13 cellular contexts compared by ENCODE assay signal in the genomic region with DNA sequence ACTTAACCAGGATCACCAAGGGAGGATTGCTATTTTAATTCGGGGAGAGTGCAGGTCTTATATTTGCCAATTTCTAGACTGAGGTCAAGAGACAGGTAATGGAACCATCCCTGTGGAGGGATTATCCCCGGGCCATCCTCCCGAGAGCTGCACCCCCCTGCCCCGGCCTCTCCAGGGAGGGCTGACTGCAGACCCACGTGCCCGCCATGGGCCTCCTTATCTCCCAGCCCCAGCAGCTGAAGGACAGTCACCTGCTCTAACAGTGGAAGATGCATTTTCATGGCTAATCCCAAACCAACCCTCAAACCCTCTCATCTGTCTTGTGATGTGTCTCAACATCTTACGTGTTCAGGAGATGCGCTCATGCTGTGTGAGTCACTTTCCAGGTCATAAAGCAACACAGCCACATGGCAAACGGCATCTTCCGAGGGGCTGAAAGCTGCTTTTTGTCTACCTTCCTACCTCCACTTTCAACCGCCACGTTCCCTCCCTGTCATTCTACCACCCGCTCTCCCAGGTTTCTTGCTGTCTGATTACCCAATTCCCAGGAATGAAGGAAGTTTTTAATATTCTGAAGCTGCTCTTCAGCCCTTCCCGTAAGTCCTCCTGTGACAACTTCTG. TPM values are rescaled to one million over a fixed set of nuclear protein-coding genes. Genes with fewer than 3 reads are reported as not detected.
DNase-seq lines count a peak whose midpoint lies in the region; ATAC-seq, FAIRE-seq and TF ChIP-seq lines count a peak whose summit lies in the region.
"Had no signal": no experiment of that assay in that cellular context is flagged by ENCODE, and none has a peak within 500 bp of the region (broad histone marks: within the 10 kb centered on the region; RNA-seq: fewer than 3 reads in every experiment).

No MANE protein-coding gene starts in this region.

- H3K36me3 Mint-ChIP-seq in astrocyte (ENCODE audit: low read depth, unreplicated experiment) (peaks cover 2% of the 10 kb centered on the region), naive B cell (peaks cover 5 to 7% of the 10 kb centered on the region in 2 donors)

- H3K27me3 Mint-ChIP-seq in astrocyte (ENCODE audit: low read depth, unreplicated experiment) (no peaks in the 10 kb centered on the region), naive B cell (no peaks in the 10 kb centered on the region)

- TF ChIP-seq CTCF in HCT116 (IDR thresholded peaks at IDR 0.05 in 2 of 3, conservative IDR thresholded peaks at IDR 0.05 in 1 of 3; ENCODE audit: borderline replicate concordance in 1 of 3, insufficient read depth in 1 of 3, low read depth in 2 of 3, low read length in 2 of 3): no peak
- TF ChIP-seq CTCF in astrocyte (IDR thresholded peaks at IDR 0.05; ENCODE audit: insufficient read depth, low read depth, low read length): no peak

- peak overlapping the region in 10 of 11 experiments; percentile 42 to 89 (median 64); a peak in 14 of 22 replicates for H3K27ac ChIP-seq in BLaER1 treated with 17β-estradiol and CSF1 and Interleukin-3, amounts not matched to agents 10 nM and 100 nM
- H3K27ac ChIP-seq in HCT116 (ENCODE audit: low read depth, low read length) (peak overlapping the region; percentile 49; the same call in 1 of the 2 replicates), astrocyte (ENCODE audit: low read depth, low read length) (peak overlapping the region; percentile 47)
- H3K27ac ChIP-seq: KMS-11, Peyer's patch had no signal

- H3K9me3 Mint-ChIP-seq in astrocyte (ENCODE audit: unreplicated experiment) (peaks cover 3% of the 10 kb centered on the region), naive B cell (no peaks in the 10 kb centered on the region)

- TF ChIP-seq POLR2A in HCT116 (IDR thresholded peaks at IDR 0.05; ENCODE audit: borderline replicate concordance, extremely low read depth, insufficient read depth, insufficient read length): no peak

- H3K4me3 Mint-ChIP-seq in astrocyte (ENCODE audit: unreplicated experiment) (no peak overlapping the region), naive B cell (no peak overlapping the region)

- H3K4me3 ChIP-seq in BLaER1 treated with 17β-estradiol and CSF1 and Interleukin-3, amounts not matched to agents 10 nM and 100 nM: no peak overlapping the region
- H3K4me3 ChIP-seq in HCT116 (replicated peaks in 1 of 2; ENCODE audit: low read depth in 1 of 2, low read length in 2 of 2): peak overlapping the region in 1 of 2 experiments; percentile 30; a peak in 1 of 4 replicates
- H3K4me3 ChIP-seq in astrocyte (ENCODE audit: insufficient read depth, low read depth, low read length): no peak overlapping the region
- H3K4me3 ChIP-seq: Peyer's patch had no signal

- peaks cover 0 to 92% (median 31%) of the 10 kb centered on the region in 11 experiments; a peak in 14 of 22 replicates for H4K20me1 ChIP-seq in BLaER1 treated with 17β-estradiol and CSF1 and Interleukin-3, amounts not matched to agents 10 nM and 100 nM
- H4K20me1 ChIP-seq in HCT116 (ENCODE audit: insufficient read depth): no peaks in the 10 kb centered on the region
- no peaks in the 10 kb centered on the region for H4K20me1 ChIP-seq in astrocyte (ENCODE audit: insufficient read depth, low read length)

- H2AFZ ChIP-seq in HCT116 (ENCODE audit: low read depth, low read length, poor library complexity, severe bottlenecking): no peak overlapping the region
- no peak overlapping the region for H2AFZ ChIP-seq in astrocyte (ENCODE audit: low read depth, low read length)

- RAD21 ChIA-PET in HCT116 (lab: Charles Lee; ENCODE audit: low non-redundant PET in 1 of 2, low total read pairs in 2 of 2, uncharacterized antibody in 2 of 2, unreplicated experiment in 2 of 2): no interaction called here

- H3K9me3 ChIP-seq in BLaER1 treated with 17β-estradiol and CSF1 and Interleukin-3, amounts not matched to agents 10 nM and 100 nM (replicated peaks in 1 of 11): peaks cover 0 to 7% (median 5%) of the 10 kb centered on the region in 11 experiments; a peak in 12 of 22 replicates
- no peaks in the 10 kb centered on the region for H3K9me3 ChIP-seq in HCT116 (ENCODE audit: control insufficient read depth in 1 of 2, insufficient read depth in 1 of 2, low read depth in 1 of 2, low read length in 2 of 2)
- H3K9me3 ChIP-seq in astrocyte (ENCODE audit: insufficient read depth, low read depth, low read length): no peaks in the 10 kb centered on the region
- H3K9me3 ChIP-seq: Peyer's patch had no signal

- H3K4me1 Mint-ChIP-seq in astrocyte (ENCODE audit: low read depth, unreplicated experiment) (peaks cover 4% of the 10 kb centered on the region), naive B cell (peaks cover 32 to 59% (median 59%) of the 10 kb centered on the region in 3 donors)

- H3K27ac Mint-ChIP-seq in astrocyte (ENCODE audit: unreplicated experiment): peak overlapping the region; percentile 20
- peak overlapping the region in 4 of 6 donors; percentile 37 to 96 (median 56) for H3K27ac Mint-ChIP-seq in naive B cell

- H3K4me1 ChIP-seq in BLaER1 treated with 17β-estradiol and CSF1 and Interleukin-3, amounts not matched to agents 10 nM and 100 nM: peaks cover 41 to 93% (median 82%) of the 10 kb centered on the region in 10 experiments
- H3K4me1 ChIP-seq in HCT116 (ENCODE audit: control insufficient read depth in 1 of 2, insufficient read depth in 2 of 2, low read length in 2 of 2) (peaks cover 36 to 43% of the 10 kb centered on the region in 2 experiments), astrocyte (ENCODE audit: insufficient read depth, low read length) (peaks cover 17% of the 10 kb centered on the region)

- H3K79me2 ChIP-seq in HCT116 (ENCODE audit: insufficient read depth, low read length): peaks cover 39% of the 10 kb centered on the region
- H3K79me2 ChIP-seq in astrocyte (ENCODE audit: insufficient read depth, low read length): peaks cover 10% of the 10 kb centered on the region

- intact Hi-C loops in HCT116 (cut with micrococcal nuclease): no loop called here

- TF ChIP-seq RAD21 in HCT116 (IDR thresholded peaks at IDR 0.05; ENCODE audit: low read depth): no peak

- DNase-seq in HCT116 (ENCODE audit: low read depth, low spot score) (no peak), astrocyte (ENCODE audit: low read depth) (peak; percentile 75), naive B cell (no peak), GM19239 (ENCODE audit: insufficient read length, low spot score) (no peak), SKM-1 (lab: John Stamatoyannopoulos, UW; ENCODE audit: unreplicated experiment) (no peak)
- DNase-seq: amniotic stem cell had no signal

- 0 out of 22 replicates have a peak overlapping the region, but pooled peaks of 1 of the 11 experiments have one; percentile 34 for H3K9ac ChIP-seq in BLaER1 treated with 17β-estradiol and CSF1 and Interleukin-3, amounts not matched to agents 10 nM and 100 nM
- H3K9ac ChIP-seq in HCT116 (ENCODE audit: low read length) (0 out of 2 replicates have a peak overlapping the region, but pooled peaks have one; percentile 43), astrocyte (ENCODE audit: low read length) (peak overlapping the region; percentile 32)
- H3K9ac ChIP-seq: KMS-11 had no signal

- FAIRE-seq in astrocyte (lab: Jason Lieb, UNC) (peak; percentile 52), GM19239 (lab: Jason Lieb, UNC) (no peak)
- FAIRE-seq: urothelium cell line had no signal

- ATAC-seq in HCT116 (no peak), naive B cell (ENCODE audit: low read depth in 2 of 2) (no peak), GM21367 (IDR thresholded peaks at IDR 0.05; ENCODE audit: unreplicated experiment) (no peak), HG02973 (IDR thresholded peaks at IDR 0.05; ENCODE audit: unreplicated experiment) (no peak)
- ATAC-seq: activated CD4-positive, CD25-positive, alpha-beta regulatory T cell treated with anti-CD3 and anti-CD28 coated beads, Interleukin-2, amount 50 U/mL, for 24 hours had no signal

- CTCF ChIA-PET in HCT116 (lab: Charles Lee): interaction anchor here (1.6 kb wide), 1 partner anchor 11 kb away, joined by 4 read pairs; no protein-coding TSS in a partner anchor

- H3K9me2 ChIP-seq in HCT116 (ENCODE audit: insufficient read depth): no peaks in the 10 kb centered on the region

- H3K27me3 ChIP-seq in BLaER1 treated with 17β-estradiol and CSF1 and Interleukin-3, amounts not matched to agents 10 nM and 100 nM: no peaks in the 10 kb centered on the region
- no peaks in the 10 kb centered on the region for H3K27me3 ChIP-seq in HCT116 (ENCODE audit: insufficient read depth, low read length)
- no peaks in the 10 kb centered on the region for H3K27me3 ChIP-seq in astrocyte (ENCODE audit: insufficient read depth, low read length)
- H3K27me3 ChIP-seq: Peyer's patch had no signal

- no TSS peak for BruUV-seq in HCT116 (replicated peaks; lab: Mats Ljungman, UMichigan)

- peaks cover 63 to 82% (median 74%) of the 10 kb centered on the region in 11 experiments for H3K36me3 ChIP-seq in BLaER1 treated with 17β-estradiol and CSF1 and Interleukin-3, amounts not matched to agents 10 nM and 100 nM
- H3K36me3 ChIP-seq in HCT116 (ENCODE audit: control insufficient read depth in 1 of 2, insufficient read depth in 2 of 2, low read length in 2 of 2): no peaks in the 10 kb centered on the region
- H3K36me3 ChIP-seq in astrocyte (ENCODE audit: insufficient read depth, low read length): no peaks in the 10 kb centered on the region
- H3K36me3 ChIP-seq: Peyer's patch had no signal

- POLR2A ChIA-PET in HCT116 (lab: Charles Lee): no interaction called here

- H3K4me2 ChIP-seq in BLaER1 treated with 17β-estradiol and CSF1 and Interleukin-3, amounts not matched to agents 10 nM and 100 nM: peak overlapping the region in 4 of 11 experiments; percentile 56 to 96 (median 84); a peak in 6 of 22 replicates
- H3K4me2 ChIP-seq in HCT116 (ENCODE audit: low read length) (peak overlapping the region; percentile 77), astrocyte (ENCODE audit: low read length) (peak overlapping the region; percentile 21)
- H3K4me2 ChIP-seq: KMS-11 had no signal

TF ChIP-seq in HCT116, 20 proteins besides CTCF, POLR2A, EP300 and RAD21:
- TF ChIP-seq FOSL1 (IDR thresholded peaks at IDR 0.05; ENCODE audit: low read depth) (peak; percentile 21; the same call in 1 of the 2 replicates), ZNF274 (IDR thresholded peaks at IDR 0.05; ENCODE audit: low read depth, low read length) (no peak), TCF7L2 (IDR thresholded peaks at IDR 0.05; ENCODE audit: borderline replicate concordance, extremely low read depth, insufficient read depth, insufficient read length) (no peak), EZH2 (IDR thresholded peaks at IDR 0.05) (no peak), ELF1 (IDR thresholded peaks at IDR 0.05; ENCODE audit: borderline replicate concordance, low read depth) (no peak), EZH2phosphoT487 (IDR thresholded peaks at IDR 0.05; ENCODE audit: borderline replicate concordance) (no peak)
TF ChIP-seq in HCT116: peak in this region for 1.

RNA-seq across cellular contexts. Expression of gene MBP, which starts 54.6 kb away (rescaled TPM):
- total RNA-seq in HCT116 (2021; ENCODE audit: unreplicated experiment) (34.9 TPM), astrocyte (10.8 and 11.4 TPM in 2 replicates)
- polyA plus RNA-seq in HCT116 (2012): 17.5 and 20.2 TPM in 2 replicates
- 10 to 100 TPM; 35.4 to 69.2 (median 66.6) TPM for polyA plus RNA-seq in naive B cell (ENCODE audit: low read depth in 6 of 6)
